In genomic region chr11:7348432-7349298, GRCh38 we compare ENCODE assay signal across 16 cellular contexts.
DNase-seq lines count a peak whose midpoint lies in the region; ATAC-seq and TF ChIP-seq lines count a peak whose summit lies in the region.
"Had no signal": no experiment of that assay in that cellular context is flagged by ENCODE, and none has a peak within 500 bp of the region (broad histone marks: within the 10 kb centered on the region; RNA-seq: fewer than 3 reads in every experiment).

No MANE protein-coding gene starts in this region.

- DNase-seq in NCI-H1417 (lab: John Stamatoyannopoulos, UW) (peak; percentile 2 to 56 (median 49)), NCI-H1417 treated with DMSO at 0.1 percent for 48 hours (lab: John Stamatoyannopoulos, UW) (no peak), NCI-H82 (lab: John Stamatoyannopoulos, UW) (peak; percentile 73), foreskin keratinocyte (peak in 1 of 2 donors; percentile 26), gastrocnemius medialis (no peak), hypothalamus (lab: John Stamatoyannopoulos, UW) (no peak)
- DNase-seq in stimulated activated CD4-positive, alpha-beta T cell treated with anti-CD3 and anti-CD28 coated beads, Interleukin-4, amount 100 ng/mL, for 1 hour, result no peak
- DNase-seq: aorta; CD8-positive, alpha-beta memory T cell; effector memory CD8-positive, alpha-beta T cell; MG63; NCI-H446 had no signal

- no peak overlapping the region for H3K27ac ChIP-seq in foreskin keratinocyte
- H3K27ac ChIP-seq in gastrocnemius medialis, result no peak overlapping the region
- H3K27ac ChIP-seq: 22Rv1, heart right ventricle, tibial nerve had no signal

- H3K27me3 ChIP-seq in foreskin keratinocyte, result peaks cover 2% of the 10 kb centered on the region
- H3K27me3 ChIP-seq in gastrocnemius medialis, result no peaks in the 10 kb centered on the region
- H3K27me3 ChIP-seq: heart right ventricle, MG63, tibial nerve had no signal

- intact Hi-C loops in gastrocnemius medialis (cut with DNase I; ENCODE audit: low total_unique reads), result no loop called here

- TF ChIP-seq POLR2A in gastrocnemius medialis (IDR thresholded peaks at IDR 0.05), result no peak

- ATAC-seq in foreskin keratinocyte, result peak; percentile 70
- ATAC-seq in gastrocnemius medialis, result peak; percentile 56 to 71
- ATAC-seq in GM21723 (IDR thresholded peaks at IDR 0.05; ENCODE audit: unreplicated experiment), result no peak
- ATAC-seq: effector memory CD8-positive, alpha-beta T cell had no signal

- H3K4me3 ChIP-seq in gastrocnemius medialis, result no peak overlapping the region
- H3K4me3 ChIP-seq: heart right ventricle, MG63, tibial nerve had no signal

- H3K9me3 ChIP-seq in gastrocnemius medialis, result no peaks in the 10 kb centered on the region
- H3K9me3 ChIP-seq: heart right ventricle, MG63, tibial nerve had no signal

- no peak for TF ChIP-seq CTCF in foreskin keratinocyte (conservative IDR thresholded peaks at IDR 0.05)
- no peak for TF ChIP-seq CTCF in gastrocnemius medialis (IDR thresholded peaks at IDR 0.05 in 4 of 5, conservative IDR thresholded peaks at IDR 0.05 in 1 of 5)

- in situ Hi-C loops in gastrocnemius medialis (cut with MboI; ENCODE audit: low sequenced_read_pairs in 4 of 4), result no loop called here

- no peaks in the 10 kb centered on the region for H3K36me3 ChIP-seq in gastrocnemius medialis
- H3K36me3 ChIP-seq: heart right ventricle, MG63, tibial nerve had no signal

- no peaks in the 10 kb centered on the region for H3K4me1 ChIP-seq in foreskin keratinocyte
- H3K4me1 ChIP-seq in gastrocnemius medialis, result no peaks in the 10 kb centered on the region
- H3K4me1 ChIP-seq: heart right ventricle, tibial nerve had no signal

Comparison
In these comparisons a context has a peak if more than half of its experiments do, and no peak if none do; other contexts are left out.
1. DNase-seq: peak in NCI-H1417 (3 of 3) and NCI-H82 (single experiment); none in NCI-H1417 treated with DMSO at 0.1 percent for 48 hours (single experiment), gastrocnemius medialis (0 of 2), hypothalamus (0 of 51) and stimulated activated CD4-positive, alpha-beta T cell treated with anti-CD3 and anti-CD28 coated beads, Interleukin-4, amount 100 ng/mL, for 1 hour (single experiment).